ENCODE assay signal across 8 cellular contexts in genomic region chrX:48897621-48898306, GRCh38. TPM values are rescaled to one million over a fixed set of nuclear protein-coding genes. Genes with fewer than 3 reads are reported as not detected.
DNase-seq lines count a peak whose midpoint lies in the region; ATAC-seq and TF ChIP-seq lines count a peak whose summit lies in the region.

A gene with protein sequence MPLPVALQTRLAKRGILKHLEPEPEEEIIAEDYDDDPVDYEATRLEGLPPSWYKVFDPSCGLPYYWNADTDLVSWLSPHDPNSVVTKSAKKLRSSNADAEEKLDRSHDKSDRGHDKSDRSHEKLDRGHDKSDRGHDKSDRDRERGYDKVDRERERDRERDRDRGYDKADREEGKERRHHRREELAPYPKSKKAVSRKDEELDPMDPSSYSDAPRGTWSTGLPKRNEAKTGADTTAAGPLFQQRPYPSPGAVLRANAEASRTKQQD (plus strand): TSS chrX:48897930. CDS start chrX:48898510, 580 bp downstream.
TIMM17B (minus strand) TSS chrX:48897768; CDS start chrX:48897749, 19 bp downstream.

- peaks cover 28% of the 10 kb centered on the region for H3K4me1 Mint-ChIP-seq in activated T-cell treated with anti-CD3 and anti-CD28 coated beads, Interleukin-2, amount 50 U/mL, for 72 hours (ENCODE audit: low read depth)

- DNase-seq in DMS53 treated with DMSO at 0.1 percent for 48 hours (lab: John Stamatoyannopoulos, UW; ENCODE audit: unreplicated experiment): peak; percentile 92
- peak; percentile 87 to 95 (median 90) for DNase-seq in Peyer's patch
- DNase-seq in activated T-cell treated with anti-CD3 and anti-CD28 coated beads, Interleukin-2, amount 50 U/mL, for 72 hours: peak; percentile 87 to 90
- peak; percentile 81 to 83 for DNase-seq in stimulated activated CD8-positive, alpha-beta memory T cell treated with anti-CD3 and anti-CD28 coated beads, Interleukin-7, amount 100 ng/mL, for 4 hours (ENCODE audit: low read depth in 2 of 2)

- peak within 1 kb of the TSS; percentile 81 to 82 for H3K4me3 Mint-ChIP-seq in activated T-cell treated with anti-CD3 and anti-CD28 coated beads, Interleukin-2, amount 50 U/mL, for 72 hours

- peaks cover 5 to 10% of the 10 kb centered on the region in 2 donors for H3K36me3 Mint-ChIP-seq in activated T-cell treated with anti-CD3 and anti-CD28 coated beads, Interleukin-2, amount 50 U/mL, for 72 hours (ENCODE audit: insufficient read depth in 2 of 2)

- peak within 1 kb of the TSS; percentile 41; the same call in 1 of the 2 replicates for H2AFZ ChIP-seq in KMS-11 (ENCODE audit: low read depth)

- no peaks in the 10 kb centered on the region for H3K9me3 Mint-ChIP-seq in activated T-cell treated with anti-CD3 and anti-CD28 coated beads, Interleukin-2, amount 50 U/mL, for 72 hours

- TF ChIP-seq CTCF in KMS-11 (conservative IDR thresholded peaks at IDR 0.05; ENCODE audit: low read depth, low read length): no peak
- TF ChIP-seq CTCF in Peyer's patch (IDR thresholded peaks at IDR 0.05): no peak

- H3K4me2 ChIP-seq in KMS-11: peak within 1 kb of the TSS; percentile 80

- H3K27ac ChIP-seq in KMS-11: peak within 1 kb of the TSS; percentile 91
- peak within 1 kb of the TSS; percentile 89 to 99 (median 96) for H3K27ac ChIP-seq in Peyer's patch
- peak within 1 kb of the TSS; percentile 91 for H3K27ac ChIP-seq in muscle layer of duodenum (ENCODE audit: low read length)

- H3K4me3 ChIP-seq in KMS-11 (IDR thresholded peaks at IDR 0.05; ENCODE audit: insufficient read depth, low read depth, low read length): no peak within 1 kb of the TSS
- H3K4me3 ChIP-seq in Peyer's patch: peak within 1 kb of the TSS; percentile 55 to 84 (median 70)
- H3K4me3 ChIP-seq in muscle layer of duodenum (ENCODE audit: low read depth in 1 of 2, low read length in 2 of 2): peak within 1 kb of the TSS; percentile 70 to 80

- no peaks in the 10 kb centered on the region for H3K36me3 ChIP-seq in KMS-11 (ENCODE audit: insufficient read depth)
- H3K36me3 ChIP-seq in Peyer's patch: peaks cover 0 to 34% (median 0%) of the 10 kb centered on the region in 3 donors
- peaks cover 0 to 30% of the 10 kb centered on the region in 2 donors for H3K36me3 ChIP-seq in muscle layer of duodenum (ENCODE audit: control insufficient read depth in 1 of 2, insufficient read depth in 2 of 2, low read length in 2 of 2)

- ATAC-seq in GM21737 (IDR thresholded peaks at IDR 0.05; ENCODE audit: unreplicated experiment): peak; percentile 83
- peak; percentile 86 to 89 for ATAC-seq in activated T-cell treated with anti-CD3 and anti-CD28 coated beads, Interleukin-2, amount 50 U/mL, for 72 hours (replicated peaks in 1 of 2)
- peak; percentile 95 for ATAC-seq in esophagus mucosa

- TF ChIP-seq POLR2A in Peyer's patch (IDR thresholded peaks at IDR 0.05): peak; percentile 65 to 75

- H3K9me3 ChIP-seq in Peyer's patch (no peaks in the 10 kb centered on the region), muscle layer of duodenum (ENCODE audit: control insufficient read depth in 1 of 2, low read length in 2 of 2) (no peaks in the 10 kb centered on the region)

- H3K27me3 ChIP-seq in KMS-11 (ENCODE audit: insufficient read depth, low read depth) (no peaks in the 10 kb centered on the region), Peyer's patch (no peaks in the 10 kb centered on the region), muscle layer of duodenum (ENCODE audit: low read depth, low read length) (no peaks in the 10 kb centered on the region)

- no peaks in the 10 kb centered on the region for H4K20me1 ChIP-seq in KMS-11 (ENCODE audit: insufficient read depth)

- peak within 1 kb of the TSS; percentile 77 for H3K27ac Mint-ChIP-seq in activated T-cell treated with anti-CD3 and anti-CD28 coated beads, Interleukin-2, amount 50 U/mL, for 72 hours

- peaks cover 33% of the 10 kb centered on the region; the same call in 1 of the 2 replicates for H3K79me2 ChIP-seq in KMS-11 (ENCODE audit: insufficient read depth, low read depth)

- H3K9ac ChIP-seq in KMS-11: peak within 1 kb of the TSS; percentile 85

- H3K4me1 ChIP-seq in KMS-11 (ENCODE audit: low read depth, poor library complexity, severe bottlenecking) (peaks cover 14% of the 10 kb centered on the region), Peyer's patch (peaks cover 0 to 15% (median 0%) of the 10 kb centered on the region in 4 donors), muscle layer of duodenum (ENCODE audit: control insufficient read depth in 1 of 2, insufficient read depth in 2 of 2, low read length in 2 of 2) (peaks cover 0 to 8% of the 10 kb centered on the region in 2 donors)

- peaks cover 13% of the 10 kb centered on the region for H3K27me3 Mint-ChIP-seq in activated T-cell treated with anti-CD3 and anti-CD28 coated beads, Interleukin-2, amount 50 U/mL, for 72 hours (ENCODE audit: low read depth)

RNA-seq across cellular contexts. Expression of the first gene that starts in this region (rescaled TPM):
- total RNA-seq in Peyer's patch: 10 to 100 TPM; 63.3 to 86.6 (median 70.1) TPM
- 100 to 1,000 TPM; 114 to 125 TPM for total RNA-seq in activated T-cell treated with anti-CD3 and anti-CD28 coated beads, Interleukin-2, amount 50 U/mL, for 72 hours
- total RNA-seq in esophagus mucosa: 53.5 TPM

RNA-seq across cellular contexts. Expression of gene TIMM17B, which starts in this region (rescaled TPM):
- total RNA-seq in Peyer's patch (10 to 100 TPM; 33.8 to 67.9 (median 54.5) TPM), esophagus mucosa (33.9 TPM)
- 10 to 100 TPM; 73.6 to 90.1 TPM for total RNA-seq in activated T-cell treated with anti-CD3 and anti-CD28 coated beads, Interleukin-2, amount 50 U/mL, for 72 hours
